Comparison of ENCODE assay signal across 8 cellular contexts in the genomic region with DNA sequence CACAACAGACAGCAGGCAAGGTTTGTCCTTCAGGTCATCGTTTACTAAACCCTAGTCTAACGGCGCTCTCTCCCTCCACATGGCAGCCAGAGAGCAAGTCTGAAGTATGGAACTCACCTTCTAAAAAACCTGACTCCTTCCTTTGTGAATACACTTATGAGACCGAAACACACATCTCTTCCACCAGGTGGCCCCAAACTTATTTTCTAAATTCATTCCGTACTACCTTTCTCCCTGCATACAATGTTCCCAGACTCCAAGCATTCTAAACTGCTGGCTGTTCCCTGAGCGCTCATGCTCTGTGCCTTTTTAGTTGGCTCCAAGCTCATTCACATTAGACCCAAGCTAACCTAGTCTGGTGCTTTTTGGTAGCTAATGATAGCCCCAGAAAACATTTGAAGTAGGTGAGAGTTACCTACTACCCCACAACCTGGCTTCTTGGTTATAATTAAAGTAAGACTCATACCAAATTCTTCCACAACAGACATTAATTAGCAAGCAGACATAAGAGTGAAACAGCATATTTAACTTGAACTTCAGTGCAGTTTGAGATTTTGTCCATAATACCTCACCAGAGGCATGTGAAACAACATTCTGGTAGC.
DNase-seq lines count a peak whose midpoint lies in the region; ATAC-seq and TF ChIP-seq lines count a peak whose summit lies in the region.

No MANE protein-coding gene starts in this region.

- H3K4me1 ChIP-seq in A673 (ENCODE audit: insufficient read depth, low read length, poor library complexity, severe bottlenecking), result peaks cover 12% of the 10 kb centered on the region

- H3K4me1 Mint-ChIP-seq in memory B cell, result no peaks in the 10 kb centered on the region

- POLR2A ChIA-PET in A673 (lab: Charles Lee; ENCODE audit: low non-redundant PET), result no interaction called here

- no TSS peak for BruUV-seq in A673 (replicated peaks; lab: Mats Ljungman, UMichigan)

- in situ Hi-C loops in GM13976 (cut with MboI; ENCODE audit: low sequenced_read_pairs, unreplicated experiment), result no loop called here

- peak; percentile 59 for TF ChIP-seq CTCF in A673 (conservative IDR thresholded peaks at IDR 0.05; ENCODE audit: low read depth, low read length)
- TF ChIP-seq CTCF in GM13976 (IDR thresholded peaks at IDR 0.05; ENCODE audit: borderline replicate concordance, control extremely low read depth, extremely low read depth, insufficient read depth, missing control alignments), result peak; percentile 30

- intact Hi-C loops in A673 (cut with micrococcal nuclease; ENCODE audit: unreplicated experiment), result loop anchor here (2.0 kb wide), 2 partner anchors 206 to 232 kb away; no protein-coding TSS in a partner anchor

- no peak overlapping the region for H3K27ac Mint-ChIP-seq in memory B cell

- H3K27me3 Mint-ChIP-seq in memory B cell, result peaks cover 5% of the 10 kb centered on the region

- no peak overlapping the region for H3K4me3 ChIP-seq in A673 (ENCODE audit: low read depth, low read length, poor library complexity, severe bottlenecking)

- no peaks in the 10 kb centered on the region for H3K27me3 ChIP-seq in A673 (replicated peaks; ENCODE audit: insufficient read depth, low read depth, low read length, poor library complexity)

- DNase-seq in A673 (ENCODE audit: low spot score), result peak; percentile 76
- peak; percentile 17 for DNase-seq in GM13976 (ENCODE audit: low spot score)
- peak; percentile 67 for DNase-seq in NCI-H748 (lab: John Stamatoyannopoulos, UW; ENCODE audit: unreplicated experiment)
- peak; percentile 81 for DNase-seq in dermis blood vessel endothelial cell
- DNase-seq in memory B cell (ENCODE audit: low spot score in 2 of 2), result peak; percentile 2 to 13
- no peak for DNase-seq in NOMO-1 treated with dmso at 0.1 percent for 144 hours (lab: John Stamatoyannopoulos, UW; ENCODE audit: unreplicated experiment)

- H3K9me3 ChIP-seq in A673 (ENCODE audit: low read depth, low read length, poor library complexity, severe bottlenecking), result no peaks in the 10 kb centered on the region

- no peak overlapping the region for H3K4me3 Mint-ChIP-seq in memory B cell

- H3K36me3 ChIP-seq in A673 (ENCODE audit: insufficient read depth, low read length, poor library complexity, severe bottlenecking), result no peaks in the 10 kb centered on the region

- CTCF ChIA-PET in A673 (lab: Charles Lee), result interaction anchor here (1.0 to 1.3 kb wide), 3 partner anchors 199 to 232 kb away, joined by 3 to 6 read pairs (median 5); no protein-coding TSS in a partner anchor

- H3K27ac ChIP-seq in A673 (ENCODE audit: low read depth, low read length, poor library complexity, severe bottlenecking), result no peak overlapping the region

- H3K9me3 Mint-ChIP-seq in memory B cell, result no peaks in the 10 kb centered on the region

- no peaks in the 10 kb centered on the region for H3K36me3 Mint-ChIP-seq in memory B cell

- ATAC-seq in HG03565 (IDR thresholded peaks at IDR 0.05; ENCODE audit: unreplicated experiment), result peak; percentile 61
- peak; percentile 37 for ATAC-seq in memory B cell (ENCODE audit: low read depth)
- no peak for ATAC-seq in HG03196 (IDR thresholded peaks at IDR 0.05; ENCODE audit: unreplicated experiment)
